Comparison of ENCODE assay signal across 1 cellular context in genomic region chr1:206634365-206635079, GRCh38.
TF ChIP-seq lines count a peak whose summit lies in the region.

No MANE protein-coding gene starts in this region.

TF ChIP-seq in K562, 482 proteins besides CTCF, POLR2A, EP300 and RAD21 (continued from another document and continues in another):
- peak; percentile 26 to 54; a peak in 2 of 4 replicates for TF ChIP-seq MNT (conservative IDR thresholded peaks at IDR 0.05)
- TF ChIP-seq ETS1 (conservative IDR thresholded peaks at IDR 0.05; ENCODE audit: control insufficient read depth, low read depth, low read length) = no peak
- no peak for TF ChIP-seq JUNB (CRISPR knock-in tag; conservative IDR thresholded peaks at IDR 0.05)
- 0 out of 2 replicates have a peak, but pooled peaks have one; percentile 63 for TF ChIP-seq CREB3 (tag; conservative IDR thresholded peaks at IDR 0.05; ENCODE audit: low read depth)
- TF ChIP-seq NONO (IDR thresholded peaks at IDR 0.05; ENCODE audit: low read depth in 2 of 2, low read length in 1 of 2) = no peak
- no peak for TF ChIP-seq USF2 (CRISPR knock-in tag; IDR thresholded peaks at IDR 0.05)
- no peak for TF ChIP-seq ELF4 (CRISPR knock-in tag; IDR thresholded peaks at IDR 0.05)
- TF ChIP-seq NCOA1 (IDR thresholded peaks at IDR 0.05; ENCODE audit: low read depth) = 0 out of 2 replicates have a peak, but pooled peaks have one; percentile 10
- no peak for TF ChIP-seq IFI16 (CRISPR knock-in tag; IDR thresholded peaks at IDR 0.05)
- no peak for TF ChIP-seq ZNF766 (CRISPR knock-in tag; conservative IDR thresholded peaks at IDR 0.05)
- no peak for TF ChIP-seq ZC3H8 (IDR thresholded peaks at IDR 0.05)
- no peak for TF ChIP-seq DACH1 (IDR thresholded peaks at IDR 0.05; ENCODE audit: partially characterized antibody)
- TF ChIP-seq MEIS2 (IDR thresholded peaks at IDR 0.05; ENCODE audit: partially characterized antibody) = peak; percentile 58
- no peak for TF ChIP-seq ZFP30 (CRISPR knock-in tag; IDR thresholded peaks at IDR 0.05; ENCODE audit: borderline replicate concordance)
- no peak for TF ChIP-seq STAT5B (CRISPR knock-in tag; IDR thresholded peaks at IDR 0.05)
- TF ChIP-seq NR3C1 (CRISPR knock-in tag; IDR thresholded peaks at IDR 0.05) = no peak; the same call in 1 of the 2 replicates
- no peak for TF ChIP-seq THRA (IDR thresholded peaks at IDR 0.05)
- TF ChIP-seq ZMIZ1 (IDR thresholded peaks at IDR 0.05; ENCODE audit: low read depth in 2 of 2, low read length in 2 of 2) = no peak
- no peak for TF ChIP-seq CHD7 (IDR thresholded peaks at IDR 0.05; ENCODE audit: low read depth, low read length)
- TF ChIP-seq MAFG (tag; conservative IDR thresholded peaks at IDR 0.05) = no peak
- no peak; the same call in 1 of the 2 replicates for TF ChIP-seq ATF6 (CRISPR knock-in tag; IDR thresholded peaks at IDR 0.05)
- no peak for TF ChIP-seq NFXL1 (CRISPR knock-in tag; IDR thresholded peaks at IDR 0.05)
- TF ChIP-seq SMARCA5 (IDR thresholded peaks at IDR 0.05) = no peak
- TF ChIP-seq NCOA2 (IDR thresholded peaks at IDR 0.05; ENCODE audit: partially characterized antibody in 2 of 2) = no peak
- 0 out of 2 replicates have a peak, but pooled peaks have one; percentile 35 for TF ChIP-seq ZBTB2 (IDR thresholded peaks at IDR 0.05)
- TF ChIP-seq NFRKB (IDR thresholded peaks at IDR 0.05; ENCODE audit: low read depth) = 0 out of 2 replicates have a peak, but pooled peaks have one; percentile 16
- TF ChIP-seq KDM5B (IDR thresholded peaks at IDR 0.05; ENCODE audit: insufficient replicate concordance, low read depth, low read length) = no peak
- 0 out of 2 replicates have a peak, but pooled peaks have one; percentile 26 for TF ChIP-seq ZNF253 (CRISPR knock-in tag; conservative IDR thresholded peaks at IDR 0.05)
- TF ChIP-seq ARID1B (IDR thresholded peaks at IDR 0.05) = peak; percentile 19; the same call in 1 of the 2 replicates
- no peak for TF ChIP-seq TRIM28 (IDR thresholded peaks at IDR 0.05)
- TF ChIP-seq BRF1 (IDR thresholded peaks at IDR 0.05; ENCODE audit: borderline replicate concordance, extremely low read depth, insufficient read length) = no peak
- TF ChIP-seq CHD1 (IDR thresholded peaks at IDR 0.05; ENCODE audit: low read length) = no peak
